10 cellular contexts compared by ENCODE assay signal in genomic region chr3:187011915-187012314, GRCh38.
DNase-seq lines count a peak whose midpoint lies in the region; ATAC-seq and TF ChIP-seq lines count a peak whose summit lies in the region.
"Had no signal": no experiment of that assay in that cellular context is flagged by ENCODE, and none has a peak within 500 bp of the region (broad histone marks: within the 10 kb centered on the region; RNA-seq: fewer than 3 reads in every experiment).

No MANE protein-coding gene starts in this region.

- H3K4me3 ChIP-seq in GM12864 (ENCODE audit: low read depth, low read length): peak overlapping the region; percentile 15; the same call in 1 of the 2 replicates
- H3K4me3 ChIP-seq: pancreas, SJSA1 had no signal

- intact Hi-C loops in posterior vena cava (cut with DNase I): no loop called here

- ATAC-seq in GM21619 (IDR thresholded peaks at IDR 0.05; ENCODE audit: unreplicated experiment) (peak; percentile 44), left lobe of liver (peak; percentile 88), HG03571 (IDR thresholded peaks at IDR 0.05; ENCODE audit: unreplicated experiment) (no peak)

- TF ChIP-seq CTCF in GM12864 (IDR thresholded peaks at IDR 0.05; ENCODE audit: low read depth, low read length, missing control alignments): no peak

- no peak for DNase-seq in GM12864 (ENCODE audit: low read depth)
- DNase-seq in NAMALWA (ENCODE audit: low spot score): peak; percentile 89
- peak; percentile 75 for DNase-seq in left lobe of liver (ENCODE audit: low spot score)
- DNase-seq in activated gamma-delta T cell treated with Interleukin-2 at 50 U/mL for 16 hours: no peak
- no peak for DNase-seq in dedifferentiated amniotic fluid mesenchymal stem cell (ENCODE audit: extremely low spot score)
- DNase-seq in posterior vena cava (ENCODE audit: low spot score): no peak
- DNase-seq: pancreas had no signal

Comparison
In these comparisons a context has a peak if more than half of its experiments do, and no peak if none do; other contexts are left out.
1. DNase-seq: peak in NAMALWA (single experiment) and left lobe of liver (single experiment); none in GM12864 (single experiment), activated gamma-delta T cell treated with Interleukin-2 at 50 U/mL for 16 hours (single experiment), dedifferentiated amniotic fluid mesenchymal stem cell (single experiment) and posterior vena cava (single experiment).